In the genomic region with DNA sequence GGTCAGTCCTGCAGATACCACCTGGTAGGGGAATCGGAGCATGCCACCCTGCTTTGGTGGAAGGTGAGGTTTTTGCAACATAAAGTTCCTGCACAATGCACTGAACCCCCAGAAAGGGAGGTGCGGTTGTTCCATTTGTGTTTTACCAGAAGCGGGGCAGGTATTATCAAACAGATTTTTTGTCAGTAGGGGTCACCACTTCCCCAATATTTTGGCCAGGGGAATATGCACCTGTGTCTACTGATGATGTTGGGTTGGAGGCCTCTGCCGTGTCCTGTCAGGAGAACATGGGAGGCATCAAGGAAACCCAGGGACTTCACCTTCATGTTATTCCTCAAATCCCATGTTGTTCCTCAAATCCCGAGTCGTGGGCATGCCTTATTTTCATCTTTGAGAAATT, we compare ENCODE assay signal across 2 cellular contexts.
TF ChIP-seq lines count a peak whose summit lies in the region.

No MANE protein-coding gene starts in this region.

TF ChIP-seq in GM12878, 131 proteins besides CTCF, POLR2A, EP300 and RAD21:
- no peak for TF ChIP-seq ZNF384 (IDR thresholded peaks at IDR 0.05; ENCODE audit: borderline replicate concordance, low read depth, low read length)
- no peak for TF ChIP-seq BRCA1 (IDR thresholded peaks at IDR 0.05; ENCODE audit: low read depth, low read length)
- no peak for TF ChIP-seq SMAD1 (IDR thresholded peaks at IDR 0.05; ENCODE audit: low read depth, partially characterized antibody)
- TF ChIP-seq, protein P1, sequence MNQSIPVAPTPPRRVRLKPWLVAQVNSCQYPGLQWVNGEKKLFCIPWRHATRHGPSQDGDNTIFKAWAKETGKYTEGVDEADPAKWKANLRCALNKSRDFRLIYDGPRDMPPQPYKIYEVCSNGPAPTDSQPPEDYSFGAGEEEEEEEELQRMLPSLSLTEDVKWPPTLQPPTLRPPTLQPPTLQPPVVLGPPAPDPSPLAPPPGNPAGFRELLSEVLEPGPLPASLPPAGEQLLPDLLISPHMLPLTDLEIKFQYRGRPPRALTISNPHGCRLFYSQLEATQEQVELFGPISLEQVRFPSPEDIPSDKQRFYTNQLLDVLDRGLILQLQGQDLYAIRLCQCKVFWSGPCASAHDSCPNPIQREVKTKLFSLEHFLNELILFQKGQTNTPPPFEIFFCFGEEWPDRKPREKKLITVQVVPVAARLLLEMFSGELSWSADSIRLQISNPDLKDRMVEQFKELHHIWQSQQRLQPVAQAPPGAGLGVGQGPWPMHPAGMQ (IDR thresholded peaks at IDR 0.05; ENCODE audit: borderline replicate concordance), result no peak
- TF ChIP-seq TBL1XR1 (IDR thresholded peaks at IDR 0.05; ENCODE audit: low read depth, low read length), result no peak
- TF ChIP-seq PML (IDR thresholded peaks at IDR 0.05; ENCODE audit: low read length), result no peak

TF ChIP-seq in HepG2, 621 proteins besides CTCF, POLR2A, EP300 and RAD21:
- TF ChIP-seq ZNF883 (CRISPR knock-in tag; IDR thresholded peaks at IDR 0.05; ENCODE audit: not compliant biosample characterization) (no peak), U2AF1 (optimal IDR thresholded peaks at IDR 0.05; ENCODE audit: low read depth, low read length) (no peak), ZNF354B (CRISPR knock-in tag; IDR thresholded peaks at IDR 0.05) (no peak), ZNF530 (CRISPR knock-in tag; IDR thresholded peaks at IDR 0.05; ENCODE audit: low read depth) (no peak), ZNF674 (CRISPR knock-in tag; IDR thresholded peaks at IDR 0.05; ENCODE audit: low read depth) (no peak), HCFC1 (IDR thresholded peaks at IDR 0.05; ENCODE audit: low read depth, low read length) (no peak)
TF ChIP-seq in HepG2: peak in this region for 0.
